ENCODE assay signal across 8 cellular contexts in the genomic region with DNA sequence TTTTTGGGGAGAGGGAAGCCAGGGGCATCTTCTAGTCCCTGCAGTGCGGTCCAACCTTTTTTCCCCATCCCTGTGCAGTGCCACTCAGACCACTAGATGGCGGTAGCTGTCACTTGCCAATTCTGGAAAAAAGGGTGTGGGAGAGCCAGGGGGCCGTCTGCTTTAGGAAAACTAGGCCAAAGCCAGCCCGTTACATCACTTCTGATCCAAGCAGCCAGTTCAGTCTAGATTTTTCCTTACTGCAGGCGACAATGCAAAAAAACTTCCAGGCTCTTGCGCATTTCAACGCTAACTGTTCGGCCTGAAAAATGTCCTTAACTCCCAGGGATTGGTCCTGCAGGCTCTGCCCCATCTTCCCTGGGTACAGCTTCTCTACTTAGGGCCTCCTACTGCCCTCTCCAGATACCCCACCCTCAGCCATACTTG.
DNase-seq lines count a peak whose midpoint lies in the region; ATAC-seq, FAIRE-seq and TF ChIP-seq lines count a peak whose summit lies in the region.

No MANE protein-coding gene starts in this region.

- H3K4me3 ChIP-seq in endothelial cell of umbilical vein (replicated peaks in 1 of 3; ENCODE audit: insufficient read depth in 1 of 3, low read depth in 1 of 3, low read length in 3 of 3) = no peak overlapping the region

- H3K9ac ChIP-seq in endothelial cell of umbilical vein (replicated peaks; ENCODE audit: extremely low read depth, insufficient read depth, low read length) = no peak overlapping the region

- no peak overlapping the region for H3K27ac ChIP-seq in endothelial cell of umbilical vein (ENCODE audit: insufficient read depth, low read depth, low read length)

- H3K79me2 ChIP-seq in endothelial cell of umbilical vein (ENCODE audit: control insufficient read depth, insufficient read depth, low read length) = no peaks in the 10 kb centered on the region

- CTCF ChIA-PET in endothelial cell of umbilical vein (lab: Charles Lee) = interaction anchor here (0.7 to 7.0 kb wide), 9 partner anchors 11 to 480 kb away, joined by 3 to 166 read pairs (median 3); no protein-coding TSS in a partner anchor

- TF ChIP-seq POLR2A in endothelial cell of umbilical vein (IDR thresholded peaks at IDR 0.05; ENCODE audit: low read depth, low read length) = no peak

- H4K20me1 ChIP-seq in endothelial cell of umbilical vein (replicated peaks; ENCODE audit: control insufficient read depth, extremely low read depth, insufficient read depth, low read length) = no peaks in the 10 kb centered on the region

- H3K4me2 ChIP-seq in endothelial cell of umbilical vein (ENCODE audit: insufficient read depth, low read length) = no peak overlapping the region

- dilution Hi-C loops in endothelial cell of umbilical vein (cut with MboI; ENCODE audit: extremely low pct_ligation_motif_present, low sequenced_read_pairs) = no loop called here

- no peaks in the 10 kb centered on the region for H3K9me3 ChIP-seq in endothelial cell of umbilical vein (replicated peaks; ENCODE audit: control insufficient read depth, insufficient read depth, low read length)

- no peaks in the 10 kb centered on the region for H3K36me3 ChIP-seq in endothelial cell of umbilical vein (ENCODE audit: control insufficient read depth in 2 of 2, extremely low read depth in 1 of 2, insufficient read depth in 2 of 2, low read length in 2 of 2)

- BruUV-seq in endothelial cell of umbilical vein (replicated peaks; lab: Mats Ljungman, UMichigan) = no TSS peak

- POLR2A ChIA-PET in endothelial cell of umbilical vein (lab: Charles Lee) = no interaction called here

- H3K4me1 ChIP-seq in endothelial cell of umbilical vein (ENCODE audit: control insufficient read depth, extremely low read depth, insufficient read depth, low read length) = no peaks in the 10 kb centered on the region

- TF ChIP-seq CTCF in AG09319 (IDR thresholded peaks at IDR 0.05; ENCODE audit: low read depth, low read length) = peak; percentile 99
- peak; percentile 90 to 92 for TF ChIP-seq CTCF in endothelial cell of umbilical vein (IDR thresholded peaks at IDR 0.05; ENCODE audit: extremely low read depth in 1 of 2, insufficient read depth in 1 of 2, low read depth in 1 of 2, low read length in 2 of 2)

- H3K9me1 ChIP-seq in endothelial cell of umbilical vein (replicated peaks; ENCODE audit: control insufficient read depth, extremely low read depth, insufficient read depth, low read length) = no peaks in the 10 kb centered on the region

- peak; percentile 37 for DNase-seq in AG09319 (ENCODE audit: extremely low read depth, low read depth)
- DNase-seq in NCI-H345 (lab: John Stamatoyannopoulos, UW) = peak; percentile 30
- peak; percentile 1 for DNase-seq in activated CD8-positive, alpha-beta memory T cell treated with anti-CD3 and anti-CD28 coated beads, Interleukin-2, amount 50 U/mL, for 1 hour (ENCODE audit: extremely low read depth)
- peak; percentile 41 for DNase-seq in endothelial cell of umbilical vein (ENCODE audit: low read depth, low spot score)
- DNase-seq in midbrain (lab: John Stamatoyannopoulos, UW) = peak; percentile 86
- peak; percentile 23 to 27 for DNase-seq in stimulated activated CD8-positive, alpha-beta memory T cell treated with anti-CD3 and anti-CD28 coated beads, Interleukin-4, amount 100 ng/mL, for 1 hour (ENCODE audit: low read depth in 2 of 2, low spot score in 1 of 2)
- no peak for DNase-seq in NCI-H1048 (lab: John Stamatoyannopoulos, UW)

- peak; percentile 78 for FAIRE-seq in endothelial cell of umbilical vein (lab: Jason Lieb, UNC)

- H3K27me3 ChIP-seq in endothelial cell of umbilical vein (ENCODE audit: control insufficient read depth in 2 of 2, insufficient read depth in 2 of 2, low read length in 2 of 2) = no peaks in the 10 kb centered on the region

- peak; percentile 60 for ATAC-seq in GM19397 (IDR thresholded peaks at IDR 0.05; ENCODE audit: unreplicated experiment)

- intact Hi-C loops in endothelial cell of umbilical vein (cut with micrococcal nuclease) = loop anchor here (1.0 kb wide), 1 partner anchor 412 kb away; no protein-coding TSS in a partner anchor

- H2AFZ ChIP-seq in endothelial cell of umbilical vein (ENCODE audit: low read depth, low read length) = no peak overlapping the region

TF ChIP-seq in endothelial cell of umbilical vein, 7 proteins besides CTCF, POLR2A, EP300 and RAD21:
- TF ChIP-seq POLR2AphosphoS5 (IDR thresholded peaks at IDR 0.05; ENCODE audit: insufficient read depth, low read depth, low read length) = no peak
- TF ChIP-seq MYC (IDR thresholded peaks at IDR 0.05; ENCODE audit: low read depth, low read length) = no peak
- TF ChIP-seq FOS (IDR thresholded peaks at IDR 0.05; ENCODE audit: borderline replicate concordance, insufficient read depth, low read length) = no peak
